ENCODE assay signal across 8 cellular contexts in the genomic region with DNA sequence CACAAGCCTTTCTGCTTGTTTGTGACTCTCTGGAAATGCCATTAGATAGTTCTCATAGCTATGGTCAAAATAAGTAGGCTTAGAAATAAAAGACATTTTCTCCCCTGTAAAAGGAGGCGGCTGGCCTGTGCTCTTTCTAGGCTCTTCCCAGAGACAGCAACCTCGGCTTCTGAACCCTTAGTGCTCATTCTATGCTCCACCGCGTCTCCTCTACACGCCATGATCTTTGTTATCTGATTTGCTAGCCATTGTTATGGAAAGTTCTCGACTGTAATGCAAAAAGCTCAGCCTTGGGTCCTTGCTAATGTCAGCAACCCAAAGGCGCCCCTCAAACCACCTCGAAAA.
DNase-seq lines count a peak whose midpoint lies in the region; ATAC-seq and TF ChIP-seq lines count a peak whose summit lies in the region.

No MANE protein-coding gene starts in this region.

- peak overlapping the region; percentile 79 for H3K4me3 Mint-ChIP-seq in stimulated activated memory B cell treated with anti-CD40 and anti-IgM and Interleukin-4, amounts not matched to agents 10 μg/mL and 1 μg/mL and 100 μg/mL, for 72 hours

- H3K27me3 ChIP-seq in MM.1S (replicated peaks; ENCODE audit: insufficient read depth, low read length): no peaks in the 10 kb centered on the region

- ATAC-seq in GM21619 (IDR thresholded peaks at IDR 0.05; ENCODE audit: unreplicated experiment): peak; percentile 23
- ATAC-seq in stimulated activated memory B cell treated with anti-CD40 and anti-IgM and Interleukin-4, amounts not matched to agents 10 μg/mL and 1 μg/mL and 100 μg/mL, for 72 hours: peak; percentile 62

- H3K4me1 Mint-ChIP-seq in stimulated activated memory B cell treated with anti-CD40 and anti-IgM and Interleukin-4, amounts not matched to agents 10 μg/mL and 1 μg/mL and 100 μg/mL, for 72 hours: peaks cover 27% of the 10 kb centered on the region

- DNase-seq in DMS79 treated with DMSO at 0.1 percent for 48 hours (lab: John Stamatoyannopoulos, UW) (peak; percentile 82), MM.1S (no peak), astrocyte of the cerebellum (ENCODE audit: low read depth) (no peak), iPS-NIHi11 (ENCODE audit: low spot score) (peak; percentile 72), SKM-1 treated with dmso at 0.1 percent for 144 hours (lab: John Stamatoyannopoulos, UW; ENCODE audit: unreplicated experiment) (no peak), epidermal melanocyte (ENCODE audit: insufficient read length, low spot score) (no peak)

- no peaks in the 10 kb centered on the region for H3K36me3 ChIP-seq in MM.1S (replicated peaks; ENCODE audit: insufficient read depth, low read length)

- peak overlapping the region; percentile 33; the same call in 1 of the 2 replicates for H3K27ac ChIP-seq in MM.1S (ENCODE audit: low read length)

- H3K4me3 ChIP-seq in MM.1S (ENCODE audit: low read length): peak overlapping the region; percentile 79
- peak overlapping the region; percentile 55 for H3K4me3 ChIP-seq in astrocyte of the cerebellum (ENCODE audit: low read depth, low read length)

- peak overlapping the region; percentile 89 for H2AFZ ChIP-seq in MM.1S (ENCODE audit: low read length)

- H3K9me2 ChIP-seq in MM.1S (replicated peaks; ENCODE audit: insufficient read depth, low read length): no peaks in the 10 kb centered on the region

- H3K27me3 Mint-ChIP-seq in stimulated activated memory B cell treated with anti-CD40 and anti-IgM and Interleukin-4, amounts not matched to agents 10 μg/mL and 1 μg/mL and 100 μg/mL, for 72 hours: no peaks in the 10 kb centered on the region

- TF ChIP-seq CTCF in MM.1S (IDR thresholded peaks at IDR 0.05; ENCODE audit: low read length): no peak
- no peak for TF ChIP-seq CTCF in astrocyte of the cerebellum (IDR thresholded peaks at IDR 0.05; ENCODE audit: low read depth, low read length, missing control alignments)

- 0 out of 2 replicates have a peak, but pooled peaks cover 11% of the 10 kb centered on the region for H3F3A ChIP-seq in MM.1S (ENCODE audit: insufficient read depth, low read length)

- H4K20me1 ChIP-seq in MM.1S (ENCODE audit: insufficient read depth, low read length): no peaks in the 10 kb centered on the region

- H3K79me2 ChIP-seq in MM.1S (ENCODE audit: low read length): no peaks in the 10 kb centered on the region

- peak overlapping the region; percentile 88 for H3K4me2 ChIP-seq in MM.1S (ENCODE audit: low read depth, low read length)

- peak overlapping the region; percentile 87 for H3K27ac Mint-ChIP-seq in stimulated activated memory B cell treated with anti-CD40 and anti-IgM and Interleukin-4, amounts not matched to agents 10 μg/mL and 1 μg/mL and 100 μg/mL, for 72 hours

- in situ Hi-C loops in astrocyte of the cerebellum (cut with HindIII; ENCODE audit: low sequenced_read_pairs): loop anchor here (25.0 kb wide), 1 partner anchor 346 kb away; no protein-coding TSS in a partner anchor

- no peaks in the 10 kb centered on the region for H3K36me3 Mint-ChIP-seq in stimulated activated memory B cell treated with anti-CD40 and anti-IgM and Interleukin-4, amounts not matched to agents 10 μg/mL and 1 μg/mL and 100 μg/mL, for 72 hours

- H3K4me1 ChIP-seq in MM.1S (ENCODE audit: low read length): no peaks in the 10 kb centered on the region

- H3K9me3 Mint-ChIP-seq in stimulated activated memory B cell treated with anti-CD40 and anti-IgM and Interleukin-4, amounts not matched to agents 10 μg/mL and 1 μg/mL and 100 μg/mL, for 72 hours: no peaks in the 10 kb centered on the region

- peak overlapping the region; percentile 53 for H3K9ac ChIP-seq in MM.1S (ENCODE audit: low read length)

- H3K9me3 ChIP-seq in MM.1S (replicated peaks; ENCODE audit: insufficient read depth, low read length): no peaks in the 10 kb centered on the region

Comparison
In these comparisons a context has a peak if more than half of its experiments do, and no peak if none do; other contexts are left out.
1. DNase-seq: peak in DMS79 treated with DMSO at 0.1 percent for 48 hours (single experiment) and iPS-NIHi11 (single experiment); none in MM.1S (single experiment), astrocyte of the cerebellum (single experiment), SKM-1 treated with dmso at 0.1 percent for 144 hours (single experiment) and epidermal melanocyte (single experiment).